In the genomic region with DNA sequence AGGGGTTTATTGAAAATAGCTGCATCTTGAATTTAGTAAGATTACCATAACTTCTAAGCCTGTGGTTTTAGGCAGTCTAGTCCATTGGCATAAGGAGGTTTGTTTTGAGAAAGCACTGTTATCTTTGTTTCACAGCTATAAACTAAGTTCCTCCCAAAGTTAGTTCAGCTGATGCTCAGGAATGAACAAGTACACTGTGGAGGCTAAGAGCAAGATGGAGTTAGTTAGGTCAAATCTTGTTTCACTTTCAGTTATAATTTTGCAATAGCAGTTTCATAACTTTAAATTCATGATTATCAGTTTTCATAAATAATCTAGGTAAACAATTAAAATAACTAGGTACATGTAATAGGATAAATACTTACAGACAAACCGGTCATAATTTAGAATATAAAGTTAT, we compare ENCODE assay signal across 20 cellular contexts.
"Had no signal": no experiment of that assay in that cellular context is flagged by ENCODE, and none has a peak within 500 bp of the region (broad histone marks: within the 10 kb centered on the region; RNA-seq: fewer than 3 reads in every experiment).

No MANE protein-coding gene starts in this region.

- FAIRE-seq: urothelium cell line had no signal

- H3K4me1 Mint-ChIP-seq: stimulated activated memory B cell treated with anti-CD40 and anti-IgM and Interleukin-4, amounts not matched to agents 10 μg/mL and 1 μg/mL and 100 μg/mL, for 72 hours had no signal

- H3K4me3 Mint-ChIP-seq: activated naive CD8-positive, alpha-beta T cell; activated T-cell treated with anti-CD3 and anti-CD28 coated beads, Interleukin-2, amount 50 U/mL, for 24 hours; activated T-helper 17 cell treated with anti-CD3 and anti-CD28 coated beads, Interleukin-2, amount 50 U/mL, for 72 hours; natural killer cell treated with Interleukin-12 subunit alpha and Interleukin-12 subunit beta and Interleukin-15 and Interleukin-18, amount 100 ng/mL, for 72 hours; stimulated activated memory B cell treated with anti-CD40 and anti-IgM and Interleukin-4, amounts not matched to agents 10 μg/mL and 1 μg/mL and 100 μg/mL, for 72 hours; WTC11 had no signal

- DNase-seq: activated CD8-positive, alpha-beta memory T cell treated with anti-CD3 and anti-CD28 coated beads for 24 hours; activated CD8-positive, alpha-beta memory T cell treated with anti-CD3 and anti-CD28 coated beads, Interleukin-2, amount 50 U/mL, for 4 hours; activated naive CD4-positive, alpha-beta T cell; activated T-cell treated with anti-CD3 and anti-CD28 coated beads, Interleukin-2, amount 50 U/mL, for 24 hours; gastrocnemius medialis; hippocampal formation; islet precursor cell; left cardiac atrium; retina; sigmoid colon; stimulated activated CD4-positive, alpha-beta T cell treated with anti-CD3 and anti-CD28 coated beads, Interleukin-15, amount 100 ng/mL, for 24 hours; T-helper 2 cell; transverse colon had no signal

- ATAC-seq: activated T-helper 17 cell treated with anti-CD3 and anti-CD28 coated beads, Interleukin-2, amount 50 U/mL, for 72 hours; gastrocnemius medialis; left cardiac atrium; natural killer cell treated with Interleukin-12 subunit alpha and Interleukin-12 subunit beta and Interleukin-15 and Interleukin-18, amount 100 ng/mL, for 72 hours; stimulated activated memory B cell treated with anti-CD40 and anti-IgM and Interleukin-4, amounts not matched to agents 10 μg/mL and 1 μg/mL and 100 μg/mL, for 72 hours; WTC11 had no signal

- H3K9me3 Mint-ChIP-seq: activated T-cell treated with anti-CD3 and anti-CD28 coated beads, Interleukin-2, amount 50 U/mL, for 24 hours; activated T-helper 17 cell treated with anti-CD3 and anti-CD28 coated beads, Interleukin-2, amount 50 U/mL, for 72 hours; natural killer cell treated with Interleukin-12 subunit alpha and Interleukin-12 subunit beta and Interleukin-15 and Interleukin-18, amount 100 ng/mL, for 72 hours; stimulated activated memory B cell treated with anti-CD40 and anti-IgM and Interleukin-4, amounts not matched to agents 10 μg/mL and 1 μg/mL and 100 μg/mL, for 72 hours; WTC11 had no signal

- H3K27ac Mint-ChIP-seq: activated naive CD8-positive, alpha-beta T cell; activated T-cell treated with anti-CD3 and anti-CD28 coated beads, Interleukin-2, amount 50 U/mL, for 24 hours; activated T-helper 17 cell treated with anti-CD3 and anti-CD28 coated beads, Interleukin-2, amount 50 U/mL, for 72 hours; natural killer cell treated with Interleukin-12 subunit alpha and Interleukin-12 subunit beta and Interleukin-15 and Interleukin-18, amount 100 ng/mL, for 72 hours; progenitor cell of endocrine pancreas; stimulated activated memory B cell treated with anti-CD40 and anti-IgM and Interleukin-4, amounts not matched to agents 10 μg/mL and 1 μg/mL and 100 μg/mL, for 72 hours; WTC11 had no signal

- H3K27me3 Mint-ChIP-seq: activated naive CD8-positive, alpha-beta T cell; activated T-cell treated with anti-CD3 and anti-CD28 coated beads, Interleukin-2, amount 50 U/mL, for 24 hours; activated T-helper 17 cell treated with anti-CD3 and anti-CD28 coated beads, Interleukin-2, amount 50 U/mL, for 72 hours; natural killer cell treated with Interleukin-12 subunit alpha and Interleukin-12 subunit beta and Interleukin-15 and Interleukin-18, amount 100 ng/mL, for 72 hours; progenitor cell of endocrine pancreas; stimulated activated memory B cell treated with anti-CD40 and anti-IgM and Interleukin-4, amounts not matched to agents 10 μg/mL and 1 μg/mL and 100 μg/mL, for 72 hours had no signal
